8 cellular contexts compared by ENCODE assay signal in genomic region chr3:33437556-33438283, GRCh38.
A peak's percentile ranks its signal among the peaks of the same experiment; 100 is the strongest.
DNase-seq lines count a peak whose midpoint lies in the region; ATAC-seq and TF ChIP-seq lines count a peak whose summit lies in the region.

No MANE protein-coding gene starts in this region.

- no peaks in the 10 kb centered on the region for H3K27me3 ChIP-seq in NT2/D1 (ENCODE audit: insufficient read depth, insufficient read length)
- H3K27me3 ChIP-seq in effector memory CD4-positive, alpha-beta T cell (replicated peaks; ENCODE audit: control insufficient read depth, insufficient read depth, low read length, poor library complexity, severe bottlenecking), result no peaks in the 10 kb centered on the region

- H3K4me1 Mint-ChIP-seq in nephron progenitor cell, result peaks cover 43% of the 10 kb centered on the region

- no peak for ATAC-seq in GM21619 (IDR thresholded peaks at IDR 0.05; ENCODE audit: unreplicated experiment)

- peak overlapping the region; percentile 98 for H3K4me3 ChIP-seq in NT2/D1 (ENCODE audit: insufficient read length, low read depth)
- H3K4me3 ChIP-seq in effector memory CD4-positive, alpha-beta T cell (ENCODE audit: insufficient read depth, low read depth, low read length, poor library complexity, severe bottlenecking), result peak overlapping the region; percentile 96

- H3K27ac Mint-ChIP-seq in nephron progenitor cell, result no peak overlapping the region

- H3K9me3 Mint-ChIP-seq in nephron progenitor cell, result no peaks in the 10 kb centered on the region

- no peaks in the 10 kb centered on the region for H3K9me3 ChIP-seq in NT2/D1 (ENCODE audit: insufficient read depth, low read length)
- no peaks in the 10 kb centered on the region for H3K9me3 ChIP-seq in effector memory CD4-positive, alpha-beta T cell (ENCODE audit: control insufficient read depth, low read length)

- peak overlapping the region; percentile 95 for H3K4me3 Mint-ChIP-seq in nephron progenitor cell

- TF ChIP-seq CTCF in nephron progenitor cell (IDR thresholded peaks at IDR 0.05), result no peak

- H3K9ac ChIP-seq in NT2/D1 (ENCODE audit: insufficient read length, low read depth), result peak overlapping the region; percentile 98

- no peaks in the 10 kb centered on the region for H3K27me3 Mint-ChIP-seq in nephron progenitor cell (ENCODE audit: low read depth, poor library complexity)

- H3K27ac ChIP-seq in effector memory CD4-positive, alpha-beta T cell (ENCODE audit: insufficient read depth, low read length, poor library complexity, severe bottlenecking), result peak overlapping the region; percentile 98

- peaks cover 24% of the 10 kb centered on the region for H3K36me3 Mint-ChIP-seq in nephron progenitor cell (ENCODE audit: low read depth)

- no peaks in the 10 kb centered on the region for H3K4me1 ChIP-seq in NT2/D1 (ENCODE audit: insufficient read depth, insufficient read length)
- H3K4me1 ChIP-seq in effector memory CD4-positive, alpha-beta T cell (ENCODE audit: control insufficient read depth, insufficient read depth, low read length, poor library complexity, severe bottlenecking), result peaks cover 16% of the 10 kb centered on the region

- DNase-seq in EH (ENCODE audit: low read depth) (peak; percentile 67), NT2/D1 (ENCODE audit: low read depth, low spot score) (no peak), nephron progenitor cell (peak; percentile 11), NCI-H1048 (lab: John Stamatoyannopoulos, UW) (no peak), SHP77 (lab: John Stamatoyannopoulos, UW) (no peak), activated gamma-delta T cell (lab: John Stamatoyannopoulos, UW) (no peak)
- DNase-seq in effector memory CD4-positive, alpha-beta T cell, result no peak

- H3K36me3 ChIP-seq in NT2/D1 (ENCODE audit: insufficient read depth, insufficient read length, low read length), result no peaks in the 10 kb centered on the region
- H3K36me3 ChIP-seq in effector memory CD4-positive, alpha-beta T cell (ENCODE audit: control insufficient read depth, insufficient read depth, low read length), result no peaks in the 10 kb centered on the region

Comparison
In these comparisons a context has a peak if more than half of its experiments do, and no peak if none do; other contexts are left out.
1. DNase-seq: peak in EH (single experiment) and nephron progenitor cell (single experiment); none in NT2/D1 (single experiment), effector memory CD4-positive, alpha-beta T cell (0 of 3), NCI-H1048 (single experiment), SHP77 (0 of 2) and activated gamma-delta T cell (single experiment).